ENCODE assay signal across 16 cellular contexts in the genomic region with DNA sequence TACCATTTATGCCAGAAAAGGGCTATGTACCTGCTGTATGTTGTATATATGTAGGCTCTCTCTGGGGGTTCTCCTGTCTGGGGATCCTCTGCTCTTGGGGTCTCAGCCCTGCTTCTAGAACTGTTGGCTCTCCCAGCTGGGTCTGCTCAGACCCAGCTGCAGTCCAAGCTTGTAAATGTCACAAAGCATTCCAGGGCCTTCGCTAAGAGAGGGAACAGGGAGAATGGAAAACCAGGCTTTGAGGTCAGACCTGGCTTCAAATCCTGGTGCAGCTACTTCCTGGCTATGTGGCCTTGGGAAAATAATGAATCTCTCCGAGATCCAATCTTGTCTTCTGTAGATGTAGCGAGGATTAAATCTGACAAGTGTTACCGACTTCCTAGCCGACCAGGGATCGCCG. TPM values are rescaled to one million over a fixed set of nuclear protein-coding genes. Genes with fewer than 3 reads are reported as not detected.
DNase-seq lines count a peak whose midpoint lies in the region; ATAC-seq and TF ChIP-seq lines count a peak whose summit lies in the region.
"Had no signal": no experiment of that assay in that cellular context is flagged by ENCODE, and none has a peak within 500 bp of the region (broad histone marks: within the 10 kb centered on the region; RNA-seq: fewer than 3 reads in every experiment).

No MANE protein-coding gene starts in this region.

- peaks cover 9% of the 10 kb centered on the region for H3K4me1 Mint-ChIP-seq in WTC11
- H3K4me1 Mint-ChIP-seq: B cell had no signal

- ATAC-seq in WTC11: no peak
- ATAC-seq: CD8-positive, alpha-beta T cell; GM23338 had no signal

- no peaks in the 10 kb centered on the region for H3K9me3 Mint-ChIP-seq in WTC11
- H3K9me3 Mint-ChIP-seq: CD8-positive, alpha-beta T cell; GM23338 had no signal

- no peak overlapping the region for H3K4me3 Mint-ChIP-seq in WTC11
- H3K4me3 Mint-ChIP-seq: B cell; CD8-positive, alpha-beta T cell; GM23338 had no signal

- peak in 1 of 4 donors; percentile 30 for TF ChIP-seq EP300 in sigmoid colon (IDR thresholded peaks at IDR 0.05)

- H3K27me3 ChIP-seq in sigmoid colon: no peaks in the 10 kb centered on the region
- H3K27me3 ChIP-seq: BLaER1 treated with 17β-estradiol and CSF1 and Interleukin-3, amounts not matched to agents 10 nM and 100 nM had no signal

- POLR2A ChIA-PET in WTC11 (lab: Charles Lee): no interaction called here

- TF ChIP-seq CTCF in WTC11 (IDR thresholded peaks at IDR 0.05) (no peak), fibroblast of villous mesenchyme (IDR thresholded peaks at IDR 0.05; ENCODE audit: insufficient read depth, low read depth, low read length) (no peak), sigmoid colon (IDR thresholded peaks at IDR 0.05) (no peak)

- no peaks in the 10 kb centered on the region for H3K9me3 ChIP-seq in sigmoid colon
- H3K9me3 ChIP-seq: BLaER1 treated with 17β-estradiol and CSF1 and Interleukin-3, amounts not matched to agents 10 nM and 100 nM had no signal

- peaks cover 0 to 14% (median 12%) of the 10 kb centered on the region in 4 donors for H3K4me1 ChIP-seq in sigmoid colon
- H3K4me1 ChIP-seq: BLaER1 treated with 17β-estradiol and CSF1 and Interleukin-3, amounts not matched to agents 10 nM and 100 nM had no signal

- no peak for DNase-seq in WTC11 (ENCODE audit: low spot score)
- peak; percentile 55 for DNase-seq in fibroblast of villous mesenchyme (ENCODE audit: low read depth)
- no peak for DNase-seq in sigmoid colon
- DNase-seq in DMS79 treated with DMSO at 0.1 percent for 48 hours (lab: John Stamatoyannopoulos, UW): no peak
- DNase-seq in stimulated activated CD4-positive, alpha-beta T cell treated with anti-CD3 and anti-CD28 coated beads, Interleukin-1b, Interleukin-23, amount 100 ng/mL, for 48 hours: no peak
- no peak for DNase-seq in COLO668 (lab: John Stamatoyannopoulos, UW; ENCODE audit: unreplicated experiment)
- DNase-seq: CD8-positive, alpha-beta T cell; COR-L47; DMS 273 treated with DMSO at 0.1 percent for 48 hours; DMS53; GDM1; HCEC 1CT had no signal

- CTCF ChIA-PET in WTC11 (lab: Charles Lee): no interaction called here

- H3K27ac Mint-ChIP-seq in WTC11: no peak overlapping the region
- H3K27ac Mint-ChIP-seq: CD8-positive, alpha-beta T cell; GM23338 had no signal

- H3K27me3 Mint-ChIP-seq in WTC11 (ENCODE audit: low read depth): peaks cover 2% of the 10 kb centered on the region; the same call in 1 of the 2 replicates
- H3K27me3 Mint-ChIP-seq: B cell had no signal

- WGBS in sigmoid colon, 2 donors: 83 to 88% methylated on average over 7 of the region's 7 CpGs

- H3K27ac ChIP-seq in sigmoid colon: peak overlapping the region in 3 of 4 donors; percentile 7 to 61 (median 54)
- H3K27ac ChIP-seq: BLaER1 treated with 17β-estradiol and CSF1 and Interleukin-3, amounts not matched to agents 10 nM and 100 nM had no signal

- H3K4me3 ChIP-seq in fibroblast of villous mesenchyme (ENCODE audit: low read depth, low read length) (no peak overlapping the region), sigmoid colon (no peak overlapping the region)
- H3K4me3 ChIP-seq: BLaER1 treated with 17β-estradiol and CSF1 and Interleukin-3, amounts not matched to agents 10 nM and 100 nM; GM23338 had no signal

- intact Hi-C loops in sigmoid colon (cut with DNase I): no loop called here

- H3K36me3 ChIP-seq in sigmoid colon: peaks cover 0 to 28% (median 9%) of the 10 kb centered on the region in 4 donors

- no peak for TF ChIP-seq POLR2A in sigmoid colon (IDR thresholded peaks at IDR 0.05)

- H3K36me3 Mint-ChIP-seq in WTC11: no peaks in the 10 kb centered on the region

TF ChIP-seq in WTC11, 78 proteins besides CTCF, POLR2A, EP300 and RAD21:
- no peak for TF ChIP-seq JUN (CRISPR knock-in tag; IDR thresholded peaks at IDR 0.05)
- TF ChIP-seq, protein P1, sequence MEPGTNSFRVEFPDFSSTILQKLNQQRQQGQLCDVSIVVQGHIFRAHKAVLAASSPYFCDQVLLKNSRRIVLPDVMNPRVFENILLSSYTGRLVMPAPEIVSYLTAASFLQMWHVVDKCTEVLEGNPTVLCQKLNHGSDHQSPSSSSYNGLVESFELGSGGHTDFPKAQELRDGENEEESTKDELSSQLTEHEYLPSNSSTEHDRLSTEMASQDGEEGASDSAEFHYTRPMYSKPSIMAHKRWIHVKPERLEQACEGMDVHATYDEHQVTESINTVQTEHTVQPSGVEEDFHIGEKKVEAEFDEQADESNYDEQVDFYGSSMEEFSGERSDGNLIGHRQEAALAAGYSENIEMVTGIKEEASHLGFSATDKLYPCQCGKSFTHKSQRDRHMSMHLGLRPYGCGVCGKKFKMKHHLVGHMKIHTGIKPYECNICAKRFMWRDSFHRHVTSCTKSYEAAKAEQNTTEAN (CRISPR knock-in tag; IDR thresholded peaks at IDR 0.05): no peak
- no peak for TF ChIP-seq CBFB (CRISPR knock-in tag; IDR thresholded peaks at IDR 0.05; ENCODE audit: low read depth)
- TF ChIP-seq, protein P2, sequence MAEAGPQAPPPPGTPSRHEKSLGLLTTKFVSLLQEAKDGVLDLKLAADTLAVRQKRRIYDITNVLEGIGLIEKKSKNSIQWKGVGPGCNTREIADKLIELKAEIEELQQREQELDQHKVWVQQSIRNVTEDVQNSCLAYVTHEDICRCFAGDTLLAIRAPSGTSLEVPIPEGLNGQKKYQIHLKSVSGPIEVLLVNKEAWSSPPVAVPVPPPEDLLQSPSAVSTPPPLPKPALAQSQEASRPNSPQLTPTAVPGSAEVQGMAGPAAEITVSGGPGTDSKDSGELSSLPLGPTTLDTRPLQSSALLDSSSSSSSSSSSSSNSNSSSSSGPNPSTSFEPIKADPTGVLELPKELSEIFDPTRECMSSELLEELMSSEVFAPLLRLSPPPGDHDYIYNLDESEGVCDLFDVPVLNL (CRISPR knock-in tag; IDR thresholded peaks at IDR 0.05; ENCODE audit: borderline replicate concordance, low read depth): no peak
- TF ChIP-seq, protein P3, sequence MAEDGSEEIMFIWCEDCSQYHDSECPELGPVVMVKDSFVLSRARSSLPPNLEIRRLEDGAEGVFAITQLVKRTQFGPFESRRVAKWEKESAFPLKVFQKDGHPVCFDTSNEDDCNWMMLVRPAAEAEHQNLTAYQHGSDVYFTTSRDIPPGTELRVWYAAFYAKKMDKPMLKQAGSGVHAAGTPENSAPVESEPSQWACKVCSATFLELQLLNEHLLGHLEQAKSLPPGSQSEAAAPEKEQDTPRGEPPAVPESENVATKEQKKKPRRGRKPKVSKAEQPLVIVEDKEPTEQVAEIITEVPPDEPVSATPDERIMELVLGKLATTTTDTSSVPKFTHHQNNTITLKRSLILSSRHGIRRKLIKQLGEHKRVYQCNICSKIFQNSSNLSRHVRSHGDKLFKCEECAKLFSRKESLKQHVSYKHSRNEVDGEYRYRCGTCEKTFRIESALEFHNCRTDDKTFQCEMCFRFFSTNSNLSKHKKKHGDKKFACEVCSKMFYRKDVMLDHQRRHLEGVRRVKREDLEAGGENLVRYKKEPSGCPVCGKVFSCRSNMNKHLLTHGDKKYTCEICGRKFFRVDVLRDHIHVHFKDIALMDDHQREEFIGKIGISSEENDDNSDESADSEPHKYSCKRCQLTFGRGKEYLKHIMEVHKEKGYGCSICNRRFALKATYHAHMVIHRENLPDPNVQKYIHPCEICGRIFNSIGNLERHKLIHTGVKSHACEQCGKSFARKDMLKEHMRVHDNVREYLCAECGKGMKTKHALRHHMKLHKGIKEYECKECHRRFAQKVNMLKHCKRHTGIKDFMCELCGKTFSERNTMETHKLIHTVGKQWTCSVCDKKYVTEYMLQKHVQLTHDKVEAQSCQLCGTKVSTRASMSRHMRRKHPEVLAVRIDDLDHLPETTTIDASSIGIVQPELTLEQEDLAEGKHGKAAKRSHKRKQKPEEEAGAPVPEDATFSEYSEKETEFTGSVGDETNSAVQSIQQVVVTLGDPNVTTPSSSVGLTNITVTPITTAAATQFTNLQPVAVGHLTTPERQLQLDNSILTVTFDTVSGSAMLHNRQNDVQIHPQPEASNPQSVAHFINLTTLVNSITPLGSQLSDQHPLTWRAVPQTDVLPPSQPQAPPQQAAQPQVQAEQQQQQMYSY (CRISPR knock-in tag; IDR thresholded peaks at IDR 0.05): 0 out of 2 replicates have a peak, but pooled peaks have one; percentile 12

RNA-seq across cellular contexts. Expression of a gene that starts 44.0 kb away (rescaled TPM):
- total RNA-seq in WTC11 (2021): 16.6 to 17.9 TPM (median 17.6 TPM) in 3 replicates
- total RNA-seq in fibroblast of villous mesenchyme: 33.2 and 45.1 TPM in 2 replicates
- total RNA-seq in sigmoid colon: 10 to 100 TPM; 19.1 to 70.3 (median 28.1) TPM
- polyA plus RNA-seq in sigmoid colon: 10 to 100 TPM in 1 of 3 donors, 1 to 10 TPM in 2; 1.8 to 25.0 (median 7.2) TPM
- total RNA-seq: HT-29 had no signal

RNA-seq across cellular contexts. Expression of a gene that starts 54.0 kb away (rescaled TPM):
- total RNA-seq in WTC11 (2021) (22.6 to 25.5 TPM (median 24.8 TPM) in 3 replicates), fibroblast of villous mesenchyme (10.3 and 18.6 TPM in 2 replicates), sigmoid colon (10 to 100 TPM in 3 of 4 donors, 1 to 10 TPM in 1; 6.1 to 16.6 (median 15.7) TPM)
- 10 to 100 TPM in 1 of 3 donors, 1 to 10 TPM in 2; 3.6 to 12.0 (median 7.6) TPM for polyA plus RNA-seq in sigmoid colon

RNA-seq across cellular contexts. Expression of a gene that starts 54.3 kb away (rescaled TPM):
- 39.1 to 47.1 TPM (median 39.4 TPM) in 3 replicates for total RNA-seq in WTC11 (2021)
- total RNA-seq in fibroblast of villous mesenchyme: 29.0 and 45.3 TPM in 2 replicates
- total RNA-seq in sigmoid colon: 10 to 100 TPM; 14.3 to 40.0 (median 18.0) TPM
- 10 to 100 TPM; 23.1 to 51.3 (median 24.6) TPM for polyA plus RNA-seq in sigmoid colon
